In the genomic region with DNA sequence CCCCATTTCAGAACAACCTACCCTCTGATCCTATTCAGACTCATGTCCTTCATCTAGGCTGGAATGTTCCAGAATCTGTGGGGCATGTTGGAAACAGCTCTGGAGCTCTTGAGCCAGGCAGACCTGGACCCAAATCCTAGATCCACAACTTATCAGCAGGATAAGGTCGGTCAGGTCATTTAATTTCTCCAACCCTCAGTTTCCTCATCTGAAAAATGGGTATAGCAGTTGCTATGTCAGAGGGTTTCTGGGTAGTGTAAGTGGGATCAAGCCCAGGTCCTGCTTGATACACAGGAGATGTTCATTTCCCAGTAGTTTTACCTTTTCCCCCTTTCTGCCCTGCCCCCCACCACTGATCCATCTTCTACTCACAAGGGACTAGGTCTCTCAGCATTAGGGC, we compare ENCODE assay signal across 1 cellular context.
TF ChIP-seq lines count a peak whose summit lies in the region.

No MANE protein-coding gene starts in this region.

TF ChIP-seq in WTC11, 78 proteins besides CTCF, POLR2A, EP300 and RAD21:
- TF ChIP-seq, protein P1, sequence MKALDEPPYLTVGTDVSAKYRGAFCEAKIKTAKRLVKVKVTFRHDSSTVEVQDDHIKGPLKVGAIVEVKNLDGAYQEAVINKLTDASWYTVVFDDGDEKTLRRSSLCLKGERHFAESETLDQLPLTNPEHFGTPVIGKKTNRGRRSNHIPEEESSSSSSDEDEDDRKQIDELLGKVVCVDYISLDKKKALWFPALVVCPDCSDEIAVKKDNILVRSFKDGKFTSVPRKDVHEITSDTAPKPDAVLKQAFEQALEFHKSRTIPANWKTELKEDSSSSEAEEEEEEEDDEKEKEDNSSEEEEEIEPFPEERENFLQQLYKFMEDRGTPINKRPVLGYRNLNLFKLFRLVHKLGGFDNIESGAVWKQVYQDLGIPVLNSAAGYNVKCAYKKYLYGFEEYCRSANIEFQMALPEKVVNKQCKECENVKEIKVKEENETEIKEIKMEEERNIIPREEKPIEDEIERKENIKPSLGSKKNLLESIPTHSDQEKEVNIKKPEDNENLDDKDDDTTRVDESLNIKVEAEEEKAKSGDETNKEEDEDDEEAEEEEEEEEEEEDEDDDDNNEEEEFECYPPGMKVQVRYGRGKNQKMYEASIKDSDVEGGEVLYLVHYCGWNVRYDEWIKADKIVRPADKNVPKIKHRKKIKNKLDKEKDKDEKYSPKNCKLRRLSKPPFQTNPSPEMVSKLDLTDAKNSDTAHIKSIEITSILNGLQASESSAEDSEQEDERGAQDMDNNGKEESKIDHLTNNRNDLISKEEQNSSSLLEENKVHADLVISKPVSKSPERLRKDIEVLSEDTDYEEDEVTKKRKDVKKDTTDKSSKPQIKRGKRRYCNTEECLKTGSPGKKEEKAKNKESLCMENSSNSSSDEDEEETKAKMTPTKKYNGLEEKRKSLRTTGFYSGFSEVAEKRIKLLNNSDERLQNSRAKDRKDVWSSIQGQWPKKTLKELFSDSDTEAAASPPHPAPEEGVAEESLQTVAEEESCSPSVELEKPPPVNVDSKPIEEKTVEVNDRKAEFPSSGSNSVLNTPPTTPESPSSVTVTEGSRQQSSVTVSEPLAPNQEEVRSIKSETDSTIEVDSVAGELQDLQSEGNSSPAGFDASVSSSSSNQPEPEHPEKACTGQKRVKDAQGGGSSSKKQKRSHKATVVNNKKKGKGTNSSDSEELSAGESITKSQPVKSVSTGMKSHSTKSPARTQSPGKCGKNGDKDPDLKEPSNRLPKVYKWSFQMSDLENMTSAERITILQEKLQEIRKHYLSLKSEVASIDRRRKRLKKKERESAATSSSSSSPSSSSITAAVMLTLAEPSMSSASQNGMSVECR (CRISPR knock-in tag; IDR thresholded peaks at IDR 0.05; ENCODE audit: borderline replicate concordance): no peak
- TF ChIP-seq FOXJ3 (CRISPR knock-in tag; IDR thresholded peaks at IDR 0.05; ENCODE audit: borderline replicate concordance) (no peak), ZNF281 (CRISPR knock-in tag; IDR thresholded peaks at IDR 0.05) (no peak), JAZF1 (CRISPR knock-in tag; IDR thresholded peaks at IDR 0.05) (no peak), NR2C2 (CRISPR knock-in tag; IDR thresholded peaks at IDR 0.05) (no peak)
- TF ChIP-seq, protein P2, sequence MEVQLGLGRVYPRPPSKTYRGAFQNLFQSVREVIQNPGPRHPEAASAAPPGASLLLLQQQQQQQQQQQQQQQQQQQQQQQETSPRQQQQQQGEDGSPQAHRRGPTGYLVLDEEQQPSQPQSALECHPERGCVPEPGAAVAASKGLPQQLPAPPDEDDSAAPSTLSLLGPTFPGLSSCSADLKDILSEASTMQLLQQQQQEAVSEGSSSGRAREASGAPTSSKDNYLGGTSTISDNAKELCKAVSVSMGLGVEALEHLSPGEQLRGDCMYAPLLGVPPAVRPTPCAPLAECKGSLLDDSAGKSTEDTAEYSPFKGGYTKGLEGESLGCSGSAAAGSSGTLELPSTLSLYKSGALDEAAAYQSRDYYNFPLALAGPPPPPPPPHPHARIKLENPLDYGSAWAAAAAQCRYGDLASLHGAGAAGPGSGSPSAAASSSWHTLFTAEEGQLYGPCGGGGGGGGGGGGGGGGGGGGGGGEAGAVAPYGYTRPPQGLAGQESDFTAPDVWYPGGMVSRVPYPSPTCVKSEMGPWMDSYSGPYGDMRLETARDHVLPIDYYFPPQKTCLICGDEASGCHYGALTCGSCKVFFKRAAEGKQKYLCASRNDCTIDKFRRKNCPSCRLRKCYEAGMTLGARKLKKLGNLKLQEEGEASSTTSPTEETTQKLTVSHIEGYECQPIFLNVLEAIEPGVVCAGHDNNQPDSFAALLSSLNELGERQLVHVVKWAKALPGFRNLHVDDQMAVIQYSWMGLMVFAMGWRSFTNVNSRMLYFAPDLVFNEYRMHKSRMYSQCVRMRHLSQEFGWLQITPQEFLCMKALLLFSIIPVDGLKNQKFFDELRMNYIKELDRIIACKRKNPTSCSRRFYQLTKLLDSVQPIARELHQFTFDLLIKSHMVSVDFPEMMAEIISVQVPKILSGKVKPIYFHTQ (CRISPR knock-in tag; IDR thresholded peaks at IDR 0.05): no peak
- TF ChIP-seq, protein P3, sequence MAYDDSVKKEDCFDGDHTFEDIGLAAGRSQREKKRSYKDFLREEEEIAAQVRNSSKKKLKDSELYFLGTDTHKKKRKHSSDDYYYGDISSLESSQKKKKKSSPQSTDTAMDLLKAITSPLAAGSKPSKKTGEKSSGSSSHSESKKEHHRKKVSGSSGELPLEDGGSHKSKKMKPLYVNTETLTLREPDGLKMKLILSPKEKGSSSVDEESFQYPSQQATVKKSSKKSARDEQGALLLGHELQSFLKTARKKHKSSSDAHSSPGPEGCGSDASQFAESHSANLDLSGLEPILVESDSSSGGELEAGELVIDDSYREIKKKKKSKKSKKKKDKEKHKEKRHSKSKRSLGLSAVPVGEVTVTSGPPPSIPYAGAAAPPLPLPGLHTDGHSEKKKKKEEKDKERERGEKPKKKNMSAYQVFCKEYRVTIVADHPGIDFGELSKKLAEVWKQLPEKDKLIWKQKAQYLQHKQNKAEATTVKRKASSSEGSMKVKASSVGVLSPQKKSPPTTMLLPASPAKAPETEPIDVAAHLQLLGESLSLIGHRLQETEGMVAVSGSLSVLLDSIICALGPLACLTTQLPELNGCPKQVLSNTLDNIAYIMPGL (CRISPR knock-in tag; IDR thresholded peaks at IDR 0.05): no peak
